9 cellular contexts compared by ENCODE assay signal in genomic region chr3:169965562-169965961, GRCh38. TPM values are rescaled to one million over a fixed set of nuclear protein-coding genes. Genes with fewer than 3 reads are reported as not detected.
DNase-seq lines count a peak whose midpoint lies in the region; TF ChIP-seq lines count a peak whose summit lies in the region.
"Had no signal": no experiment of that assay in that cellular context is flagged by ENCODE, and none has a peak within 500 bp of the region (broad histone marks: within the 10 kb centered on the region; RNA-seq: fewer than 3 reads in every experiment).

No MANE protein-coding gene starts in this region.

- TF ChIP-seq CTCF in PC-9 (conservative IDR thresholded peaks at IDR 0.05) (no peak), esophagus muscularis mucosa (IDR thresholded peaks at IDR 0.05) (no peak), smooth muscle cell (IDR thresholded peaks at IDR 0.05; ENCODE audit: borderline replicate concordance, insufficient read depth, poor library complexity, severe bottlenecking) (no peak), tibial artery (IDR thresholded peaks at IDR 0.05) (no peak)

- POLR2A ChIA-PET in PC-9 (lab: Charles Lee; ENCODE audit: unreplicated experiment), result interaction anchor here (0.6 kb wide), 1 partner anchor 1034 kb away, joined by 3 read pairs; no protein-coding TSS in a partner anchor

- peaks cover 28% of the 10 kb centered on the region for H3K4me1 Mint-ChIP-seq in activated CD4-positive, alpha-beta T cell treated with anti-CD3 and anti-CD28 coated beads, Interleukin-2, amount 10 ng/mL, durations not matched to agents 24 days and 14 days

- TF ChIP-seq EP300 in esophagus muscularis mucosa (IDR thresholded peaks at IDR 0.05), result no peak

- H3K27me3 Mint-ChIP-seq in activated CD4-positive, alpha-beta T cell treated with anti-CD3 and anti-CD28 coated beads, Interleukin-2, amount 10 ng/mL, durations not matched to agents 24 days and 14 days, result peaks cover 5% of the 10 kb centered on the region

- H2AFZ ChIP-seq in PC-9 (peak overlapping the region; percentile 96), smooth muscle cell (ENCODE audit: low read depth) (peak overlapping the region; percentile 92)

- peaks cover 6% of the 10 kb centered on the region for H3K9me3 Mint-ChIP-seq in activated CD4-positive, alpha-beta T cell treated with anti-CD3 and anti-CD28 coated beads, Interleukin-2, amount 10 ng/mL, durations not matched to agents 24 days and 14 days

- CTCF ChIA-PET in PC-9 (lab: Charles Lee), result no interaction called here

- peaks cover 10% of the 10 kb centered on the region for H3K36me3 Mint-ChIP-seq in activated CD4-positive, alpha-beta T cell treated with anti-CD3 and anti-CD28 coated beads, Interleukin-2, amount 10 ng/mL, durations not matched to agents 24 days and 14 days (ENCODE audit: low read depth)

- intact Hi-C loops in activated CD4-positive, alpha-beta T cell treated with anti-CD3 and anti-CD28 coated beads, Interleukin-2, amount 10 ng/mL, durations not matched to agents 24 days and 14 days (cut with micrococcal nuclease), result loop anchor here (5.0 to 10.0 kb wide), 2 partner anchors 392 to 899 kb away; partner anchors contain the start of gene SKIL
- intact Hi-C loops in PC-9 (cut with micrococcal nuclease; ENCODE audit: unreplicated experiment), result loop anchor here (5.0 kb wide), 3 partner anchors 82 to 923 kb away; no protein-coding TSS in a partner anchor
- intact Hi-C loops in esophagus muscularis mucosa (cut with DNase I), result no loop called here
- intact Hi-C loops in tibial artery (cut with DNase I; ENCODE audit: low total_unique reads), result loop anchor here (10.0 kb wide), 1 partner anchor 101 kb away; the partner anchor contains the start of gene LRRC31

- peaks cover 32% of the 10 kb centered on the region for H4K20me1 ChIP-seq in PC-9 (ENCODE audit: insufficient read depth)
- H4K20me1 ChIP-seq in smooth muscle cell (ENCODE audit: low read depth), result peaks cover 35% of the 10 kb centered on the region

- H3K79me2 ChIP-seq in PC-9 (ENCODE audit: low read depth) (peaks cover 41% of the 10 kb centered on the region), smooth muscle cell (ENCODE audit: low read depth) (peaks cover 37% of the 10 kb centered on the region)

- H3K9ac ChIP-seq in smooth muscle cell (ENCODE audit: low read depth), result no peak overlapping the region

- H3K27me3 ChIP-seq in PC-9 (ENCODE audit: insufficient read depth, low read depth) (no peaks in the 10 kb centered on the region), esophagus muscularis mucosa (no peaks in the 10 kb centered on the region), smooth muscle cell (ENCODE audit: low read depth) (no peaks in the 10 kb centered on the region), tibial artery (no peaks in the 10 kb centered on the region)

- H3K4me3 ChIP-seq in PC-9 (no peak overlapping the region), esophagus muscularis mucosa (peak overlapping the region in 3 of 4 donors; percentile 82 to 92 (median 88)), smooth muscle cell (peak overlapping the region; percentile 87), tibial artery (peak overlapping the region in 1 of 2 donors; percentile 78)

- TF ChIP-seq POLR2A in esophagus muscularis mucosa (IDR thresholded peaks at IDR 0.05; ENCODE audit: low read depth), result no peak

- H3K4me2 ChIP-seq in PC-9 (peak overlapping the region; percentile 85), smooth muscle cell (peak overlapping the region; percentile 92)

- peaks cover 22% of the 10 kb centered on the region for H3K36me3 ChIP-seq in PC-9 (ENCODE audit: low read depth)
- H3K36me3 ChIP-seq in esophagus muscularis mucosa, result no peaks in the 10 kb centered on the region
- H3K36me3 ChIP-seq in smooth muscle cell (ENCODE audit: low read depth), result no peaks in the 10 kb centered on the region
- peaks cover 0 to 5% (median 0%) of the 10 kb centered on the region in 3 donors for H3K36me3 ChIP-seq in tibial artery

- H3K27ac ChIP-seq in PC-9 (no peak overlapping the region), esophagus muscularis mucosa (replicated peaks in 1 of 4) (peak overlapping the region in 1 of 4 donors; percentile 98), smooth muscle cell (ENCODE audit: low read depth) (no peak overlapping the region), tibial artery (no peak overlapping the region)

- H3K9me2 ChIP-seq in PC-9 (ENCODE audit: insufficient read depth), result no peaks in the 10 kb centered on the region

- no TSS peak for BruUV-seq in PC-9 (replicated peaks; lab: Mats Ljungman, UMichigan)

- H3K9me3 ChIP-seq in PC-9 (ENCODE audit: insufficient read depth, low read depth) (0 out of 2 replicates have a peak, but pooled peaks cover 4% of the 10 kb centered on the region), esophagus muscularis mucosa (no peaks in the 10 kb centered on the region), smooth muscle cell (replicated peaks; ENCODE audit: low read depth) (no peaks in the 10 kb centered on the region), tibial artery (no peaks in the 10 kb centered on the region)

- WGBS in esophagus muscularis mucosa, result 96% methylated on average over 11 of the region's 11 CpGs
- whole genome bisulfite sequencing in smooth muscle cell (ENCODE audit: low lambda C conversion rate), result 89% methylated on average over 11 of the region's 11 CpGs

- H3K4me3 Mint-ChIP-seq in activated CD4-positive, alpha-beta T cell treated with anti-CD3 and anti-CD28 coated beads, Interleukin-2, amount 10 ng/mL, durations not matched to agents 24 days and 14 days, result peak overlapping the region; percentile 45

- DNase-seq in activated CD4-positive, alpha-beta T cell treated with anti-CD3 and anti-CD28 coated beads, Interleukin-2, amount 10 ng/mL, durations not matched to agents 24 days and 14 days, result no peak
- no peak for DNase-seq in activated CD4-positive, alpha-beta T cell treated with anti-CD3 and anti-CD28 coated beads for 1 hour
- DNase-seq in PC-9 (no peak), esophagus muscularis mucosa (ENCODE audit: extremely low spot score) (no peak), smooth muscle cell (lab: John Stamatoyannopoulos, UW; ENCODE audit: unreplicated experiment) (no peak), NOMO-1 (lab: John Stamatoyannopoulos, UW; ENCODE audit: unreplicated experiment in 2 of 2) (no peak), tibial artery (no peak), T1000 (lab: John Stamatoyannopoulos, UW) (no peak)

- H3K4me1 ChIP-seq in PC-9 (replicated peaks; ENCODE audit: insufficient read depth) (peaks cover 25% of the 10 kb centered on the region), esophagus muscularis mucosa (peaks cover 15 to 43% (median 39%) of the 10 kb centered on the region in 4 donors), smooth muscle cell (ENCODE audit: low read depth) (peaks cover 23% of the 10 kb centered on the region), tibial artery (peaks cover 0 to 31% (median 15%) of the 10 kb centered on the region in 4 donors)

- peak overlapping the region; percentile 43 for H3K27ac Mint-ChIP-seq in activated CD4-positive, alpha-beta T cell treated with anti-CD3 and anti-CD28 coated beads, Interleukin-2, amount 10 ng/mL, durations not matched to agents 24 days and 14 days

- peaks cover 3% of the 10 kb centered on the region; the same call in 1 of the 2 replicates for H3F3A ChIP-seq in PC-9 (ENCODE audit: insufficient read depth, low read depth)
- H3F3A ChIP-seq in smooth muscle cell (ENCODE audit: low read depth), result no peaks in the 10 kb centered on the region

RNA-seq across cellular contexts. Expression of gene SEC62, which starts 1.0 kb away (rescaled TPM):
- 72.1 and 72.4 TPM in 2 replicates for total RNA-seq in activated CD4-positive, alpha-beta T cell treated with anti-CD3 and anti-CD28 coated beads, Interleukin-2, amount 10 ng/mL, durations not matched to agents 24 days and 14 days
- 61.8 and 99.6 TPM in 2 replicates for total RNA-seq in PC-9 (2021)
- total RNA-seq in esophagus muscularis mucosa, result 10 to 100 TPM; 65.6 to 71.8 (median 69.3) TPM
- total RNA-seq in smooth muscle cell, result 41.0 and 49.1 TPM in 2 replicates
- 125 and 160 TPM in 2 replicates for polyA plus RNA-seq in smooth muscle cell

RNA-seq across cellular contexts. Expression of gene SAMD7, which starts 54.2 kb away (rescaled TPM):
- not detected in 2 replicates for total RNA-seq in activated CD4-positive, alpha-beta T cell treated with anti-CD3 and anti-CD28 coated beads, Interleukin-2, amount 10 ng/mL, durations not matched to agents 24 days and 14 days
- total RNA-seq in PC-9 (2021) (not detected in 2 replicates), esophagus muscularis mucosa (not detected), smooth muscle cell (not detected in 2 replicates)
- not detected in 2 replicates for polyA plus RNA-seq in smooth muscle cell
- total RNA-seq: LHCN-M2 had no signal
